Comparison of ENCODE assay signal across 23 cellular contexts in genomic region chr6:44804546-44804945, GRCh38.
"Had no signal": no experiment of that assay in that cellular context is flagged by ENCODE, and none has a peak within 500 bp of the region (broad histone marks: within the 10 kb centered on the region; RNA-seq: fewer than 3 reads in every experiment).

No MANE protein-coding gene starts in this region.

- H3K36me3 Mint-ChIP-seq: activated CD4-positive, alpha-beta memory T cell treated with anti-CD3 and anti-CD28 coated beads for 36 hours had no signal

- H3K4me1 Mint-ChIP-seq: activated B cell treated with CpG ODN at 0.5 μM for 24 hours had no signal

- H3K4me3 Mint-ChIP-seq: activated B cell treated with CpG ODN at 0.5 μM for 24 hours; activated CD4-positive, alpha-beta memory T cell treated with anti-CD3 and anti-CD28 coated beads for 36 hours; activated CD4-positive, alpha-beta T cell treated with anti-CD3 and anti-CD28 coated beads, Interleukin-2, amount 10 ng/mL, durations not matched to agents 7 days and 5 days; activated naive CD4-positive, alpha-beta T cell treated with anti-CD3 and anti-CD28 coated beads for 36 hours; activated naive CD8-positive, alpha-beta T cell; activated T-cell treated with anti-CD3 and anti-CD28 coated beads, Interleukin-2, amount 50 U/mL, for 4 hours; T-cell had no signal

- H3K4me3 ChIP-seq: adrenal gland had no signal

- H3K9me3 ChIP-seq: adrenal gland had no signal

- H3K9me3 Mint-ChIP-seq: activated B cell treated with CpG ODN at 0.5 μM for 24 hours; activated CD4-positive, alpha-beta memory T cell treated with anti-CD3 and anti-CD28 coated beads for 36 hours; activated naive CD4-positive, alpha-beta T cell treated with anti-CD3 and anti-CD28 coated beads for 36 hours; activated T-cell treated with anti-CD3 and anti-CD28 coated beads, Interleukin-2, amount 50 U/mL, for 4 hours; T-cell had no signal

- ATAC-seq: activated T-cell treated with anti-CD3 and anti-CD28 coated beads, Interleukin-2, amount 50 U/mL, for 4 hours; PC-3; T-cell had no signal

- H3K27ac ChIP-seq: adrenal gland had no signal

- H3K36me3 ChIP-seq: adrenal gland had no signal

- H3K27me3 ChIP-seq: adrenal gland had no signal

- DNase-seq: activated B cell treated with CpG ODN at 0.5 μM for 24 hours; activated CD4-positive, alpha-beta memory T cell treated with anti-CD3 and anti-CD28 coated beads for 36 hours; activated CD4-positive, alpha-beta T cell treated with anti-CD3 and anti-CD28 coated beads for 1 hour; activated CD4-positive, alpha-beta T cell treated with anti-CD3 and anti-CD28 coated beads, Interleukin-2, amount 10 ng/mL, durations not matched to agents 7 days and 5 days; activated CD8-positive, alpha-beta memory T cell treated with anti-CD3 and anti-CD28 coated beads for 24 hours; activated effector memory CD4-positive, alpha-beta T cell treated with anti-CD3 and anti-CD28 coated beads, Interleukin-2, amount 50 U/mL, for 16 hours; activated naive CD4-positive, alpha-beta T cell treated with anti-CD3 and anti-CD28 coated beads for 36 hours; activated T-cell treated with anti-CD3 and anti-CD28 coated beads, Interleukin-2, amount 50 U/mL, for 4 hours; adrenal gland; anterior cingulate cortex; Kasumi-1; NCI-H1105 treated with DMSO at 0.1 percent for 48 hours; NCI-H1436 treated with DMSO at 0.1 percent for 48 hours; NCI-H187; NCI-H2081; NCI-H446; NCI-H524; PC-3; SHP77 treated with DMSO at 0.1 percent for 48 hours; T-cell; T-helper 2 cell; T1000 had no signal

- H3K27me3 Mint-ChIP-seq: activated CD4-positive, alpha-beta memory T cell treated with anti-CD3 and anti-CD28 coated beads for 36 hours; activated naive CD8-positive, alpha-beta T cell had no signal

- H3K27ac Mint-ChIP-seq: activated B cell treated with CpG ODN at 0.5 μM for 24 hours; activated CD4-positive, alpha-beta memory T cell treated with anti-CD3 and anti-CD28 coated beads for 36 hours; activated CD4-positive, alpha-beta T cell treated with anti-CD3 and anti-CD28 coated beads, Interleukin-2, amount 10 ng/mL, durations not matched to agents 7 days and 5 days; activated naive CD4-positive, alpha-beta T cell treated with anti-CD3 and anti-CD28 coated beads for 36 hours; activated naive CD8-positive, alpha-beta T cell had no signal
